26 cellular contexts compared by ENCODE assay signal in genomic region chr12:106601031-106601430, GRCh38. TPM values are rescaled to one million over a fixed set of nuclear protein-coding genes. Genes with fewer than 3 reads are reported as not detected.
DNase-seq lines count a peak whose midpoint lies in the region; ATAC-seq and TF ChIP-seq lines count a peak whose summit lies in the region.
"Had no signal": no experiment of that assay in that cellular context is flagged by ENCODE, and none has a peak within 500 bp of the region (broad histone marks: within the 10 kb centered on the region; RNA-seq: fewer than 3 reads in every experiment).

No MANE protein-coding gene starts in this region.

- H2BK15ac ChIP-seq in neuronal stem cell (ENCODE audit: low read length): no peak overlapping the region

- H3K18ac ChIP-seq in neuronal stem cell (ENCODE audit: low read length): peak overlapping the region; percentile 74

- H2BK12ac ChIP-seq in neuronal stem cell (ENCODE audit: low read length): no peak overlapping the region

- H3K4me1 ChIP-seq in neuronal stem cell (ENCODE audit: control insufficient read depth in 2 of 2, insufficient read depth in 1 of 2, low read depth in 1 of 2, low read length in 2 of 2): peaks cover 19 to 28% of the 10 kb centered on the region in 2 donors
- H3K4me1 ChIP-seq: heart left ventricle, tibial artery had no signal

- no peaks in the 10 kb centered on the region for H3K79me1 ChIP-seq in neuronal stem cell (ENCODE audit: low read depth, low read length)

- H2AFZ ChIP-seq in neuronal stem cell (ENCODE audit: low read length): no peak overlapping the region

- H2BK5ac ChIP-seq in neuronal stem cell (ENCODE audit: low read length): peak overlapping the region; percentile 15

- ATAC-seq in GM19351 (IDR thresholded peaks at IDR 0.05; ENCODE audit: unreplicated experiment): no peak
- ATAC-seq: activated CD4-positive, alpha-beta T cell treated with anti-CD3 and anti-CD28 coated beads for 36 hours; heart left ventricle; stimulated activated naive B cell treated with anti-CD40 and anti-IgM and Interleukin-4, amounts not matched to agents 10 μg/mL and 1 μg/mL and 100 μg/mL, for 72 hours had no signal

- H3K14ac ChIP-seq in neuronal stem cell (ENCODE audit: low read length): no peak overlapping the region

- no peak for TF ChIP-seq POLR2A in NB4 (IDR thresholded peaks at IDR 0.05; ENCODE audit: extremely low read depth, insufficient read length)

- no peak overlapping the region for H3K4me2 ChIP-seq in neuronal stem cell (ENCODE audit: insufficient read depth, low read length, poor library complexity, severe bottlenecking)

- H3K23ac ChIP-seq in neuronal stem cell (ENCODE audit: low read depth, low read length, poor library complexity): no peak overlapping the region

- H3K36me3 ChIP-seq in neuronal stem cell (replicated peaks in 1 of 2; ENCODE audit: control insufficient read depth in 2 of 2, insufficient read depth in 2 of 2, low read length in 2 of 2): peaks cover 0 to 97% of the 10 kb centered on the region in 2 donors
- H3K36me3 ChIP-seq: heart left ventricle, tibial artery had no signal

- no peak for TF ChIP-seq CTCF in NB4 (IDR thresholded peaks at IDR 0.05; ENCODE audit: low read depth, low read length)
- no peak for TF ChIP-seq CTCF in coronary artery (IDR thresholded peaks at IDR 0.05)

- no peak overlapping the region for H3K4me3 ChIP-seq in NB4 (ENCODE audit: low read depth, low read length)
- H3K4me3 ChIP-seq in coronary artery: no peak overlapping the region
- no peak overlapping the region for H3K4me3 ChIP-seq in neuronal stem cell (ENCODE audit: low read length in 2 of 2)
- H3K4me3 ChIP-seq: heart left ventricle, SK-N-MC, tibial artery had no signal

- no peak overlapping the region for H2BK120ac ChIP-seq in neuronal stem cell (ENCODE audit: low read depth, low read length)

- H3K9me3 ChIP-seq in neuronal stem cell (replicated peaks in 1 of 2; ENCODE audit: control insufficient read depth in 2 of 2, insufficient read depth in 1 of 2, low read depth in 1 of 2, low read length in 2 of 2): peaks cover 0 to 11% of the 10 kb centered on the region in 2 donors
- H3K9me3 ChIP-seq: heart left ventricle, tibial artery had no signal

- peak in 2 of 3 experiments; percentile 42 to 69 for DNase-seq in NCI-H1417 (lab: John Stamatoyannopoulos, UW)
- no peak for DNase-seq in NCI-H1417 treated with DMSO at 0.1 percent for 48 hours (lab: John Stamatoyannopoulos, UW)
- peak; percentile 18 for DNase-seq in NB4 (ENCODE audit: low read depth)
- DNase-seq in coronary artery (ENCODE audit: low spot score): peak; percentile 60
- DNase-seq in neuronal stem cell (ENCODE audit: low spot score): peak; percentile 21
- no peak for DNase-seq in kidney glomerular epithelial cell (lab: John Stamatoyannopoulos, UW)
- DNase-seq in activated CD4-positive, alpha-beta T cell treated with anti-CD3 and anti-CD28 coated beads for 1 hour: no peak
- DNase-seq: activated CD4-positive, alpha-beta T cell treated with anti-CD3 and anti-CD28 coated beads for 36 hours; activated CD8-positive, alpha-beta memory T cell treated with anti-CD3 and anti-CD28 coated beads, Interleukin-2, amount 50 U/mL, for 4 hours; activated effector memory CD4-positive, alpha-beta T cell treated with anti-CD3 and anti-CD28 coated beads, Interleukin-2, amount 50 U/mL, for 16 hours; central memory CD4-positive, alpha-beta T cell; DMS79 treated with DMSO at 0.1 percent for 48 hours; effector memory CD4-positive, alpha-beta T cell; heart left ventricle; kidney; NCI-H1105 treated with DMSO at 0.1 percent for 48 hours; NCI-H226; stimulated activated naive B cell treated with anti-CD40 and anti-IgM and Interleukin-4, amounts not matched to agents 10 μg/mL and 1 μg/mL and 100 μg/mL, for 72 hours; T1000; tibial artery had no signal

- H3K27me3 ChIP-seq in neuronal stem cell (ENCODE audit: control insufficient read depth in 3 of 3, insufficient read depth in 3 of 3, low read depth in 1 of 3, low read length in 3 of 3): no peaks in the 10 kb centered on the region

- H3K4ac ChIP-seq in neuronal stem cell (ENCODE audit: low read length): no peak overlapping the region

- H4K8ac ChIP-seq in neuronal stem cell (ENCODE audit: low read depth, low read length): no peak overlapping the region

- H4K91ac ChIP-seq in neuronal stem cell (ENCODE audit: low read depth, low read length, poor library complexity): no peak overlapping the region

- H2AK5ac ChIP-seq in neuronal stem cell (ENCODE audit: low read depth, low read length): peak overlapping the region; percentile 34

- no peak overlapping the region for H3K9ac ChIP-seq in neuronal stem cell (ENCODE audit: low read depth, low read length, poor library complexity)

- H3K27ac ChIP-seq in coronary artery (no peak overlapping the region), neuronal stem cell (replicated peaks; ENCODE audit: low read length) (peak overlapping the region; percentile 71)
- H3K27ac ChIP-seq: 22Rv1, heart left ventricle, SK-N-MC, tibial artery had no signal

- no CpG with 5 or more reads among the region's 10 CpGs for WGBS in neuronal stem cell (ENCODE audit: extremely low coverage in 2 of 2, insufficient read length in 2 of 2, insufficient replicate concordance in 1 of 2), 2 donors

RNA-seq across cellular contexts. Expression of gene RFX4, which starts 18.2 kb away (rescaled TPM):
- polyA plus RNA-seq in neuronal stem cell (2013, experiment 1 of 2): 0.89 TPM
- polyA plus RNA-seq in neuronal stem cell (2013, experiment 2 of 2): 0.89 TPM
- polyA plus RNA-seq: BJ, fibroblast of lung, heart left ventricle, IgD-negative memory B cell had no signal

Comparison
In these comparisons a context has a peak if more than half of its experiments do, and no peak if none do; other contexts are left out.
1. DNase-seq: peak in NCI-H1417 (2 of 3), NB4 (single experiment), coronary artery (single experiment) and neuronal stem cell (single experiment); none in NCI-H1417 treated with DMSO at 0.1 percent for 48 hours (single experiment), kidney glomerular epithelial cell (single experiment) and activated CD4-positive, alpha-beta T cell treated with anti-CD3 and anti-CD28 coated beads for 1 hour (single experiment).